18 cellular contexts compared by ENCODE assay signal in the genomic region with DNA sequence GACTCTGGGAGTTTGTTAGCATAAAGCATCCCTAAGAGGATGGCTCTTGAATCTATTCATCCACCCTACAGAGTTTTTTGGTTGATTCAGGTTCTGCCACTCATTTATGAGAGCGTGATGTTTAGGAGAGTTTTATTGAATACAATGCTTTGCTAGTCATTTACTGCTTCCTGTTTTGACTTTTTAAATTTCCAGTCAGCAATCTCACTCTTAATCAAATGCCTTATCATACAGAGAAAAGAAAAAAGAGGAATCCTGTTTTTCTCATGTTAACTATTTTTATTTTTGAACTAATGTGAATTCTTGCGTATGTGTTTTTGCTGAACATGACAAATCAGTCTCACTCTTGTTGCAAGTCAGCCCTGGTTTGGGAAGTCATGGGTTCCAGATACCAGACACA. TPM values are rescaled to one million over a fixed set of nuclear protein-coding genes. Genes with fewer than 3 reads are reported as not detected.
DNase-seq lines count a peak whose midpoint lies in the region; ATAC-seq and TF ChIP-seq lines count a peak whose summit lies in the region.
"Had no signal": no experiment of that assay in that cellular context is flagged by ENCODE, and none has a peak within 500 bp of the region (broad histone marks: within the 10 kb centered on the region; RNA-seq: fewer than 3 reads in every experiment).

No MANE protein-coding gene starts in this region.

- H3K4me3 ChIP-seq in OCI-LY3 (ENCODE audit: low read length) = no peak overlapping the region
- no peak overlapping the region for H3K4me3 ChIP-seq in SJCRH30
- H3K4me3 ChIP-seq: PC-9 had no signal

- peak overlapping the region; percentile 51 for H3K4me2 ChIP-seq in OCI-LY3 (ENCODE audit: low read length)
- H3K4me2 ChIP-seq: PC-9, SK-N-SH had no signal

- DNase-seq in activated T-cell treated with anti-CD3 and anti-CD28 coated beads, Interleukin-2, amount 50 U/mL, for 4 hours = no peak
- no peak for DNase-seq in activated T-cell treated with anti-CD3 and anti-CD28 coated beads, Interleukin-2, amount 50 U/mL, for 1 hour
- DNase-seq in dermis blood vessel endothelial cell (peak; percentile 24), SJCRH30 (no peak)
- DNase-seq: Calu3; H7; IMR-90; NCI-H1417 treated with DMSO at 0.1 percent for 48 hours; NCI-H2029; NCI-H69; NK-92 treated with Interleukin-12 subunit alpha and Interleukin-12 subunit beta, amount 100 ng/mL, for 24 hours; PC-9; SK-N-SH had no signal

- H3K27me3 ChIP-seq in OCI-LY3 (ENCODE audit: low read depth, low read length) = peaks cover 48% of the 10 kb centered on the region
- H3K27me3 ChIP-seq in SJCRH30 = no peaks in the 10 kb centered on the region

- H3K9me3 Mint-ChIP-seq in activated T-cell treated with anti-CD3 and anti-CD28 coated beads, Interleukin-2, amount 50 U/mL, for 4 hours = no peaks in the 10 kb centered on the region
- no peaks in the 10 kb centered on the region for H3K9me3 Mint-ChIP-seq in stimulated activated memory B cell treated with anti-CD40 and anti-IgM and Interleukin-4, amounts not matched to agents 10 μg/mL and 1 μg/mL and 100 μg/mL, for 72 hours
- H3K9me3 Mint-ChIP-seq: CD14-positive monocyte had no signal

- no peak overlapping the region for H3K27ac ChIP-seq in OCI-LY3 (ENCODE audit: low read length)
- no peak overlapping the region for H3K27ac ChIP-seq in SJCRH30
- H3K27ac ChIP-seq: PC-9 had no signal

- peak; percentile 36 to 39 for ATAC-seq in activated T-cell treated with anti-CD3 and anti-CD28 coated beads, Interleukin-2, amount 50 U/mL, for 4 hours
- no peak for ATAC-seq in stimulated activated memory B cell treated with anti-CD40 and anti-IgM and Interleukin-4, amounts not matched to agents 10 μg/mL and 1 μg/mL and 100 μg/mL, for 72 hours
- no peak for ATAC-seq in HG02885 (IDR thresholded peaks at IDR 0.05; ENCODE audit: poor library complexity, unreplicated experiment)
- no peak for ATAC-seq in GM19397 (IDR thresholded peaks at IDR 0.05; ENCODE audit: unreplicated experiment)

- H3K9ac ChIP-seq in OCI-LY3 (ENCODE audit: low read length) = no peak overlapping the region
- H3K9ac ChIP-seq: SK-N-SH had no signal

- H3K36me3 Mint-ChIP-seq in activated T-cell treated with anti-CD3 and anti-CD28 coated beads, Interleukin-2, amount 50 U/mL, for 4 hours (ENCODE audit: insufficient read depth) = no peaks in the 10 kb centered on the region
- no peaks in the 10 kb centered on the region for H3K36me3 Mint-ChIP-seq in stimulated activated memory B cell treated with anti-CD40 and anti-IgM and Interleukin-4, amounts not matched to agents 10 μg/mL and 1 μg/mL and 100 μg/mL, for 72 hours
- H3K36me3 Mint-ChIP-seq: CD14-positive monocyte had no signal

- H4K20me1 ChIP-seq in OCI-LY3 (ENCODE audit: insufficient read depth, low read length) = no peaks in the 10 kb centered on the region

- H3K79me2 ChIP-seq in OCI-LY3 (ENCODE audit: low read length) = no peaks in the 10 kb centered on the region

- peaks cover 45% of the 10 kb centered on the region for H3K4me1 ChIP-seq in OCI-LY3 (ENCODE audit: low read length)
- no peaks in the 10 kb centered on the region for H3K4me1 ChIP-seq in SJCRH30

- peak overlapping the region; percentile 42 for H3K27ac Mint-ChIP-seq in stimulated activated memory B cell treated with anti-CD40 and anti-IgM and Interleukin-4, amounts not matched to agents 10 μg/mL and 1 μg/mL and 100 μg/mL, for 72 hours
- H3K27ac Mint-ChIP-seq: CD14-positive monocyte had no signal

- H3K27me3 Mint-ChIP-seq in activated T-cell treated with anti-CD3 and anti-CD28 coated beads, Interleukin-2, amount 50 U/mL, for 4 hours (ENCODE audit: low read depth) = no peaks in the 10 kb centered on the region
- no peaks in the 10 kb centered on the region for H3K27me3 Mint-ChIP-seq in stimulated activated memory B cell treated with anti-CD40 and anti-IgM and Interleukin-4, amounts not matched to agents 10 μg/mL and 1 μg/mL and 100 μg/mL, for 72 hours

- TF ChIP-seq CTCF in OCI-LY3 (IDR thresholded peaks at IDR 0.05; ENCODE audit: low read depth, low read length) = no peak

- no peak overlapping the region for H2AFZ ChIP-seq in OCI-LY3 (ENCODE audit: low read depth, low read length)
- H2AFZ ChIP-seq: PC-9 had no signal

- H3K36me3 ChIP-seq in OCI-LY3 (replicated peaks; ENCODE audit: low read depth, low read length) = no peaks in the 10 kb centered on the region
- H3K36me3 ChIP-seq in SJCRH30 = no peaks in the 10 kb centered on the region

- peaks cover 34% of the 10 kb centered on the region for H3K4me1 Mint-ChIP-seq in activated T-cell treated with anti-CD3 and anti-CD28 coated beads, Interleukin-2, amount 50 U/mL, for 4 hours (ENCODE audit: low read depth)
- H3K4me1 Mint-ChIP-seq in stimulated activated memory B cell treated with anti-CD40 and anti-IgM and Interleukin-4, amounts not matched to agents 10 μg/mL and 1 μg/mL and 100 μg/mL, for 72 hours = peaks cover 43% of the 10 kb centered on the region

- H3K4me3 Mint-ChIP-seq in activated T-cell treated with anti-CD3 and anti-CD28 coated beads, Interleukin-2, amount 50 U/mL, for 4 hours = no peak overlapping the region
- H3K4me3 Mint-ChIP-seq in stimulated activated memory B cell treated with anti-CD40 and anti-IgM and Interleukin-4, amounts not matched to agents 10 μg/mL and 1 μg/mL and 100 μg/mL, for 72 hours = no peak overlapping the region
- H3K4me3 Mint-ChIP-seq: CD14-positive monocyte had no signal

- H3K9me3 ChIP-seq in OCI-LY3 (ENCODE audit: insufficient read depth, low read length) = no peaks in the 10 kb centered on the region
- no peaks in the 10 kb centered on the region for H3K9me3 ChIP-seq in SJCRH30 (replicated peaks)
- H3K9me3 ChIP-seq: SK-N-SH had no signal

RNA-seq across cellular contexts. Expression of a gene that starts 22.0 kb away (rescaled TPM):
- 1 to 10 TPM; 2.9 to 4.8 (median 3.3) TPM for total RNA-seq in activated T-cell treated with anti-CD3 and anti-CD28 coated beads, Interleukin-2, amount 50 U/mL, for 4 hours
- total RNA-seq in dermis blood vessel endothelial cell = 59.4 and 76.6 TPM in 2 replicates
- total RNA-seq in SJCRH30 (2014; rRNA removed; shearing (Covaris generic)) = 30.9 and 33.7 TPM in 2 replicates

RNA-seq across cellular contexts. Expression of a gene that starts 23.7 kb away (rescaled TPM):
- 10 to 100 TPM; 12.8 to 16.5 (median 16.4) TPM for total RNA-seq in activated T-cell treated with anti-CD3 and anti-CD28 coated beads, Interleukin-2, amount 50 U/mL, for 4 hours
- total RNA-seq in dermis blood vessel endothelial cell = 35.1 and 36.7 TPM in 2 replicates
- total RNA-seq in SJCRH30 (2014; rRNA removed; shearing (Covaris generic)) = 21.6 and 22.2 TPM in 2 replicates

Comparison
In these comparisons a context has a peak if more than half of its experiments do, and no peak if none do; other contexts are left out.
1. ATAC-seq: peak in activated T-cell treated with anti-CD3 and anti-CD28 coated beads, Interleukin-2, amount 50 U/mL, for 4 hours (2 of 2); none in stimulated activated memory B cell treated with anti-CD40 and anti-IgM and Interleukin-4, amounts not matched to agents 10 μg/mL and 1 μg/mL and 100 μg/mL, for 72 hours (single experiment), HG02885 (single experiment) and GM19397 (single experiment).